ENCODE assay signal across 1 cellular context in genomic region chr1:207311888-207312603, GRCh38.
TF ChIP-seq lines count a peak whose summit lies in the region.

No MANE protein-coding gene starts in this region.

TF ChIP-seq in K562, 482 proteins besides CTCF, POLR2A, EP300 and RAD21 (continued from another document and continues in another):
- TF ChIP-seq E2F8 (IDR thresholded peaks at IDR 0.05; ENCODE audit: low read depth, partially characterized antibody) (no peak), SMAD2 (IDR thresholded peaks at IDR 0.05; ENCODE audit: low read depth, low read length) (no peak), ELF1 (tag; IDR thresholded peaks at IDR 0.05) (no peak), MCM5 (IDR thresholded peaks at IDR 0.05; ENCODE audit: low read depth) (no peak), ZNF174 (CRISPR knock-in tag; IDR thresholded peaks at IDR 0.05) (no peak), USF2 (CRISPR knock-in tag; IDR thresholded peaks at IDR 0.05) (no peak), BACH1 (tag; IDR thresholded peaks at IDR 0.05) (peak; percentile 83), EHMT2 (IDR thresholded peaks at IDR 0.05) (no peak), PHTF2 (CRISPR knock-in tag; IDR thresholded peaks at IDR 0.05) (peak; percentile 88; the same call in 1 of the 2 replicates), ZBTB9 (CRISPR knock-in tag; IDR thresholded peaks at IDR 0.05) (peak; percentile 96), ZNF785 (CRISPR knock-in tag; IDR thresholded peaks at IDR 0.05) (no peak), ZNF398 (CRISPR knock-in tag; IDR thresholded peaks at IDR 0.05) (peak; percentile 68; the same call in 1 of the 2 replicates), MTA3 (IDR thresholded peaks at IDR 0.05; ENCODE audit: borderline replicate concordance) (no peak), NRF1 (conservative IDR thresholded peaks at IDR 0.05 in 1 of 2, IDR thresholded peaks at IDR 0.05 in 1 of 2) (no peak; a peak in 1 of 4 replicates), MGA (IDR thresholded peaks at IDR 0.05) (no peak), MTA2 (IDR thresholded peaks at IDR 0.05; ENCODE audit: low read depth) (no peak), BCLAF1 (IDR thresholded peaks at IDR 0.05; ENCODE audit: borderline replicate concordance in 1 of 2, control insufficient read depth in 1 of 2, low read depth in 2 of 2, low read length in 1 of 2) (no peak), MYC (IDR thresholded peaks at IDR 0.05; ENCODE audit: low read depth, low read length) (no peak), MYC (CRISPR knock-in tag; IDR thresholded peaks at IDR 0.05; ENCODE audit: borderline replicate concordance, low read depth) (peak; percentile 86), RNF2 (IDR thresholded peaks at IDR 0.05) (no peak), CREB3 (tag; conservative IDR thresholded peaks at IDR 0.05; ENCODE audit: low read depth) (peak; percentile 85), FOXK1 (CRISPR knock-in tag; IDR thresholded peaks at IDR 0.05; ENCODE audit: borderline replicate concordance) (no peak), ZEB2 (IDR thresholded peaks at IDR 0.05) (no peak), NR2C1 (IDR thresholded peaks at IDR 0.05) (no peak), NR2C1 (tag; IDR thresholded peaks at IDR 0.05) (peak; percentile 83), ZNF41 (CRISPR knock-in tag; conservative IDR thresholded peaks at IDR 0.05) (peak; percentile 89; the same call in 1 of the 2 replicates), TGIF2 (CRISPR knock-in tag; IDR thresholded peaks at IDR 0.05) (no peak), PRDM10 (IDR thresholded peaks at IDR 0.05; ENCODE audit: partially characterized antibody) (no peak)
